ENCODE assay signal across 8 cellular contexts in genomic region chr7:42911482-42912447, GRCh38. TPM values are rescaled to one million over a fixed set of nuclear protein-coding genes. Genes with fewer than 3 reads are reported as not detected.
DNase-seq lines count a peak whose midpoint lies in the region; ATAC-seq and TF ChIP-seq lines count a peak whose summit lies in the region.

TSS of gene C7orf25 (minus strand) at chr7:42912070. CDS start at chr7:42910900, 1,170 bp downstream.

- CTCF ChIA-PET in activated CD4-positive, alpha-beta T cell treated with anti-CD3 and anti-CD28 coated beads for 36 hours (lab: Charles Lee): interaction anchor here (0.5 to 3.1 kb wide), 5 partner anchors 12 to 34 kb away, joined by 3 to 8 read pairs (median 4); partner anchors contain the start of genes MRPL32 and PSMA2

- TF ChIP-seq CTCF in choroid plexus epithelial cell (conservative IDR thresholded peaks at IDR 0.05; ENCODE audit: low read depth, low read length): no peak

- intact Hi-C loops in activated CD4-positive, alpha-beta T cell treated with anti-CD3 and anti-CD28 coated beads for 36 hours (cut with DNase I, micrococcal nuclease): loop anchor here (1.0 to 2.0 kb wide), 4 partner anchors 21 to 42 kb away; partner anchors contain the start of genes MRPL32 (in 2 of the 2) and PSMA2 (in 2 of the 2)

- peaks cover 2% of the 10 kb centered on the region for H3K9me3 Mint-ChIP-seq in activated CD4-positive, alpha-beta T cell treated with anti-CD3 and anti-CD28 coated beads for 36 hours (ENCODE audit: low read depth)

- H3K27ac Mint-ChIP-seq in activated CD4-positive, alpha-beta T cell treated with anti-CD3 and anti-CD28 coated beads for 36 hours: peak within 1 kb of the TSS; percentile 92

- no peaks in the 10 kb centered on the region for H3K27me3 Mint-ChIP-seq in activated CD4-positive, alpha-beta T cell treated with anti-CD3 and anti-CD28 coated beads for 36 hours

- POLR2A ChIA-PET in activated CD4-positive, alpha-beta T cell treated with anti-CD3 and anti-CD28 coated beads for 36 hours (lab: Charles Lee): interaction anchor here (0.6 to 1.0 kb wide), 2 partner anchors 19 to 20 kb away, joined by 3 to 7 read pairs; partner anchors contain the start of genes MRPL32 and PSMA2

- H3K36me3 Mint-ChIP-seq in activated CD4-positive, alpha-beta T cell treated with anti-CD3 and anti-CD28 coated beads for 36 hours (ENCODE audit: low read depth): peaks cover 47% of the 10 kb centered on the region

- peak within 1 kb of the TSS; percentile 72 for H3K4me3 ChIP-seq in choroid plexus epithelial cell (ENCODE audit: low read depth, low read length)

- H3K4me1 Mint-ChIP-seq in activated CD4-positive, alpha-beta T cell treated with anti-CD3 and anti-CD28 coated beads for 36 hours: peaks cover 56% of the 10 kb centered on the region

- H3K4me3 Mint-ChIP-seq in activated CD4-positive, alpha-beta T cell treated with anti-CD3 and anti-CD28 coated beads for 36 hours: peak within 1 kb of the TSS; percentile 87

- peak; percentile 92 for ATAC-seq in HG03439 (IDR thresholded peaks at IDR 0.05; ENCODE audit: unreplicated experiment)
- peak; percentile 89 for ATAC-seq in activated CD4-positive, alpha-beta T cell treated with anti-CD3 and anti-CD28 coated beads for 36 hours

- DNase-seq in AML-193 (lab: John Stamatoyannopoulos, UW) (peak; percentile 80 to 84), GM19238 (ENCODE audit: insufficient read length, low spot score) (peak; percentile 87), NCI-H510A (lab: John Stamatoyannopoulos, UW) (peak; percentile 85), choroid plexus epithelial cell (ENCODE audit: low read depth) (peak; percentile 94), kidney tubule cell (ENCODE audit: low spot score) (peak; percentile 95)
- DNase-seq in activated CD4-positive, alpha-beta T cell treated with anti-CD3 and anti-CD28 coated beads for 36 hours: peak; percentile 98
- DNase-seq in stimulated activated CD4-positive, alpha-beta T cell treated with anti-CD3 and anti-CD28 coated beads, Interleukin-1b, Interleukin-23, amount 100 ng/mL, for 24 hours (ENCODE audit: low read depth in 4 of 4, low spot score in 1 of 4): peak; percentile 85 to 98 (median 94)

RNA-seq across cellular contexts. Expression of gene C7orf25, which starts in this region (rescaled TPM):
- 1 to 10 TPM; 2.7 to 5.4 TPM for total RNA-seq in activated CD4-positive, alpha-beta T cell treated with anti-CD3 and anti-CD28 coated beads for 36 hours

Comparison
In these comparisons a context has a peak if more than half of its experiments do, and no peak if none do; other contexts are left out.
1. Peak in every context shown above with its lines: DNase-seq, ATAC-seq and H3K4me3 ChIP-seq.